ENCODE assay signal across 8 cellular contexts in the genomic region with DNA sequence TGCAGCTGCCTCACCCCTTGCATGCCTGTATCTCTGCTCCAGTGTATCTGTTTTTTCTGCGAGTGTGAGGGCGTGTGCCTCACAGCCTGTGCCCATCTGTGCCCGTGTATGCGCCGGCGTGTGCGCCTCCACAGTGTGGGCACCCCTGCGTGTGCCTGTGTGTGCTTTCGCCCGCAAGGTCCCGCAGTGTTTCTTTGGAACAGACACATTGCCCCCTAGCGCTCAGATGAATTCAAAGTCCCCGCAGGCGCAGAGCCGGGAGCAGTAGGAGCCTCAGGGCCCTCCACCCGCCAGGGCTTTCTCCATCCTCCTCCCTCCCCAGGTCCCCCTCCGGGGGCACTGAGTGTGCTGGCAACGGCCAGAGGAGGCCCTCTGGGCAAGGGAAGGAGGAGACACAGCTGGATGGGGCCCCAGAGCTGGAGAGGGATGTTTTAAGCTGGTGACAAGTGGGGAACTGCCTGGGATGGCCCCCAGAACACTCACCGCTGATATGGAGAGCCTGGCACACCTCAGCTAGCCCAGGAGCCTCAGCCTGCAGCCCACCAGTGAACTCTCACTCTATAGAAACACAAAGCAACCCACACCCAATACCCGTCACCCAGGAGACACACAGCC. TPM values are rescaled to one million over a fixed set of nuclear protein-coding genes. Genes with fewer than 3 reads are reported as not detected.
A peak's percentile ranks its signal among the peaks of the same experiment; 100 is the strongest.
DNase-seq lines count a peak whose midpoint lies in the region; ATAC-seq and TF ChIP-seq lines count a peak whose summit lies in the region.

No MANE protein-coding gene starts in this region.

- H3K9me3 ChIP-seq in HCT116 (ENCODE audit: control insufficient read depth in 1 of 2, insufficient read depth in 1 of 2, low read depth in 1 of 2, low read length in 2 of 2) (no peaks in the 10 kb centered on the region), OCI-LY1 (ENCODE audit: low read length) (no peaks in the 10 kb centered on the region), gastroesophageal sphincter (no peaks in the 10 kb centered on the region), ovary (no peaks in the 10 kb centered on the region)

- H3K27ac Mint-ChIP-seq in CD14-positive monocyte = peak overlapping the region in 1 of 7 donors; percentile 2

- peak; percentile 43 for TF ChIP-seq CTCF in CD14-positive monocyte (IDR thresholded peaks at IDR 0.05)
- peak; percentile 50 to 80 (median 76); a peak in 5 of 6 replicates for TF ChIP-seq CTCF in HCT116 (IDR thresholded peaks at IDR 0.05 in 2 of 3, conservative IDR thresholded peaks at IDR 0.05 in 1 of 3; ENCODE audit: borderline replicate concordance in 1 of 3, insufficient read depth in 1 of 3, low read depth in 2 of 3, low read length in 2 of 3)
- peak; percentile 67 for TF ChIP-seq CTCF in OCI-LY1 (IDR thresholded peaks at IDR 0.05; ENCODE audit: low read length)
- peak in 3 of 4 experiments; percentile 82 to 88 (median 87) for TF ChIP-seq CTCF in gastroesophageal sphincter (IDR thresholded peaks at IDR 0.05)
- TF ChIP-seq CTCF in ovary (IDR thresholded peaks at IDR 0.05) = peak; percentile 62 to 82 (median 76)

- H3K27me3 ChIP-seq in HCT116 (ENCODE audit: insufficient read depth, low read length) (no peaks in the 10 kb centered on the region), OCI-LY1 (ENCODE audit: insufficient read depth, low read length) (no peaks in the 10 kb centered on the region), gastroesophageal sphincter (peaks cover 5% of the 10 kb centered on the region), ovary (no peaks in the 10 kb centered on the region)

- intact Hi-C loops in CD14-positive monocyte (cut with micrococcal nuclease) (loop anchor here (5.0 to 10.0 kb wide), 5 partner anchors 77 to 400 kb away; no protein-coding TSS in a partner anchor), HCT116 (cut with micrococcal nuclease) (loop anchor here (2.0 to 5.0 kb wide), 2 partner anchors 398 to 1047 kb away; no protein-coding TSS in a partner anchor), ovary (cut with DNase I) (loop anchor here (2.0 to 10.0 kb wide), 5 partner anchors 130 to 1048 kb away; no protein-coding TSS in a partner anchor)

- DNase-seq in CD14-positive monocyte (ENCODE audit: low spot score) = no peak
- DNase-seq in HCT116 (ENCODE audit: low read depth, low spot score) = no peak
- DNase-seq in activated T-helper 9 cell treated with anti-CD3 and anti-CD28 coated beads, Interleukin-2, amount 50 U/mL, for 16 hours (ENCODE audit: low read depth) = peak; percentile 6
- DNase-seq in ovary = peak; percentile 67 to 82 (median 79)

- BruUV-seq in HCT116 (replicated peaks; lab: Mats Ljungman, UMichigan) = no TSS peak

- POLR2A ChIA-PET in HCT116 (lab: Charles Lee) = no interaction called here

- H3K79me2 ChIP-seq in HCT116 (ENCODE audit: insufficient read depth, low read length) (no peaks in the 10 kb centered on the region), OCI-LY1 (ENCODE audit: insufficient read depth, low read length) (no peaks in the 10 kb centered on the region)

- H3K36me3 Mint-ChIP-seq in CD14-positive monocyte = no peaks in the 10 kb centered on the region

- H3K36me3 ChIP-seq in HCT116 (ENCODE audit: control insufficient read depth in 1 of 2, insufficient read depth in 2 of 2, low read length in 2 of 2) (no peaks in the 10 kb centered on the region), OCI-LY1 (ENCODE audit: insufficient read depth, low read length) (no peaks in the 10 kb centered on the region), gastroesophageal sphincter (no peaks in the 10 kb centered on the region), ovary (no peaks in the 10 kb centered on the region)

- peak; percentile 84 for TF ChIP-seq RAD21 in HCT116 (IDR thresholded peaks at IDR 0.05; ENCODE audit: low read depth)

- no peaks in the 10 kb centered on the region for H3K9me2 ChIP-seq in HCT116 (ENCODE audit: insufficient read depth)
- H3K9me2 ChIP-seq in OCI-LY1 (ENCODE audit: low read depth, low read length) = no peaks in the 10 kb centered on the region

- TF ChIP-seq EP300 in gastroesophageal sphincter (IDR thresholded peaks at IDR 0.05) (no peak), ovary (IDR thresholded peaks at IDR 0.05) (no peak)

- CTCF ChIA-PET in HCT116 (lab: Charles Lee) = no interaction called here

- H3K4me3 Mint-ChIP-seq in CD14-positive monocyte = peak overlapping the region in 1 of 2 donors; percentile 78

- peaks cover 42 to 53% (median 46%) of the 10 kb centered on the region in 3 donors for H3K27me3 Mint-ChIP-seq in CD14-positive monocyte (ENCODE audit: low read depth in 3 of 3)

- H3K4me2 ChIP-seq in HCT116 (ENCODE audit: low read length) (peak overlapping the region; percentile 54), OCI-LY1 (ENCODE audit: low read length) (no peak overlapping the region)

- H3K27ac ChIP-seq in HCT116 (ENCODE audit: low read depth, low read length) (no peak overlapping the region), OCI-LY1 (ENCODE audit: low read depth, low read length, poor library complexity, severe bottlenecking) (no peak overlapping the region), gastroesophageal sphincter (peak overlapping the region in 1 of 4 donors; percentile 97), ovary (peak overlapping the region in 1 of 2 donors; percentile 4)

- H3K4me3 ChIP-seq in HCT116 (replicated peaks in 1 of 2; ENCODE audit: low read depth in 1 of 2, low read length in 2 of 2) = no peak overlapping the region
- H3K4me3 ChIP-seq in OCI-LY1 (ENCODE audit: low read depth, low read length, poor library complexity, severe bottlenecking) = no peak overlapping the region
- no peak overlapping the region for H3K4me3 ChIP-seq in gastroesophageal sphincter
- H3K4me3 ChIP-seq in ovary = no peak overlapping the region

- WGBS in gastroesophageal sphincter (ENCODE audit: low coverage in 1 of 2), 2 donors = 7 to 29% methylated on average over 7 to 10 of the region's 20 CpGs
- 21 to 25% (median 22%) methylated on average over 20 of the region's 20 CpGs for WGBS in ovary, 3 donors

- no peaks in the 10 kb centered on the region for H3F3A ChIP-seq in OCI-LY1 (ENCODE audit: insufficient read depth, low read length)

- H3K9me3 Mint-ChIP-seq in CD14-positive monocyte = peaks cover 0 to 4% (median 0%) of the 10 kb centered on the region in 7 donors

- H3K4me1 ChIP-seq in HCT116 (ENCODE audit: control insufficient read depth in 1 of 2, insufficient read depth in 2 of 2, low read length in 2 of 2) (peaks cover 6 to 19% of the 10 kb centered on the region in 2 experiments; a peak in 2 of 4 replicates), OCI-LY1 (ENCODE audit: insufficient read depth, low read length, severe bottlenecking) (no peaks in the 10 kb centered on the region), gastroesophageal sphincter (peaks cover 0 to 51% (median 10%) of the 10 kb centered on the region in 3 donors), ovary (ENCODE audit: insufficient read depth) (peaks cover 8% of the 10 kb centered on the region)

- peak; percentile 78 for ATAC-seq in HCT116
- peak; percentile 55 for ATAC-seq in gastroesophageal sphincter
- no peak for ATAC-seq in HG02763 (IDR thresholded peaks at IDR 0.05; ENCODE audit: unreplicated experiment)
- no peak for ATAC-seq in GM18907 (IDR thresholded peaks at IDR 0.05; ENCODE audit: unreplicated experiment)

- TF ChIP-seq POLR2A in HCT116 (IDR thresholded peaks at IDR 0.05; ENCODE audit: borderline replicate concordance, extremely low read depth, insufficient read depth, insufficient read length) = no peak
- no peak for TF ChIP-seq POLR2A in gastroesophageal sphincter (IDR thresholded peaks at IDR 0.05)
- no peak for TF ChIP-seq POLR2A in ovary (IDR thresholded peaks at IDR 0.05)

- no peaks in the 10 kb centered on the region for H4K20me1 ChIP-seq in HCT116 (ENCODE audit: insufficient read depth)
- no peaks in the 10 kb centered on the region for H4K20me1 ChIP-seq in OCI-LY1 (ENCODE audit: insufficient read depth, low read length)

- peak overlapping the region; percentile 31 for H2AFZ ChIP-seq in HCT116 (ENCODE audit: low read depth, low read length, poor library complexity, severe bottlenecking)
- no peak overlapping the region for H2AFZ ChIP-seq in OCI-LY1 (ENCODE audit: low read length)

- peaks cover 8% of the 10 kb centered on the region for H3K4me1 Mint-ChIP-seq in CD14-positive monocyte

- RAD21 ChIA-PET in HCT116 (lab: Charles Lee; ENCODE audit: low non-redundant PET in 1 of 2, low total read pairs in 2 of 2, uncharacterized antibody in 2 of 2, unreplicated experiment in 2 of 2) = interaction anchor here in 1 of 2 experiments (0.6 kb wide), 1 partner anchor 258 kb away, joined by 3 read pairs; no protein-coding TSS in a partner anchor

- H3K9ac ChIP-seq in HCT116 (ENCODE audit: low read length) (no peak overlapping the region), OCI-LY1 (ENCODE audit: low read length) (no peak overlapping the region)

TF ChIP-seq in HCT116, 20 proteins besides CTCF, POLR2A, EP300 and RAD21 (continues in another document):
- TF ChIP-seq SIN3A (IDR thresholded peaks at IDR 0.05; ENCODE audit: low read depth) (no peak), TCF7L2 (IDR thresholded peaks at IDR 0.05; ENCODE audit: borderline replicate concordance, extremely low read depth, insufficient read depth, insufficient read length) (peak; percentile 36)
- TF ChIP-seq, protein P1, sequence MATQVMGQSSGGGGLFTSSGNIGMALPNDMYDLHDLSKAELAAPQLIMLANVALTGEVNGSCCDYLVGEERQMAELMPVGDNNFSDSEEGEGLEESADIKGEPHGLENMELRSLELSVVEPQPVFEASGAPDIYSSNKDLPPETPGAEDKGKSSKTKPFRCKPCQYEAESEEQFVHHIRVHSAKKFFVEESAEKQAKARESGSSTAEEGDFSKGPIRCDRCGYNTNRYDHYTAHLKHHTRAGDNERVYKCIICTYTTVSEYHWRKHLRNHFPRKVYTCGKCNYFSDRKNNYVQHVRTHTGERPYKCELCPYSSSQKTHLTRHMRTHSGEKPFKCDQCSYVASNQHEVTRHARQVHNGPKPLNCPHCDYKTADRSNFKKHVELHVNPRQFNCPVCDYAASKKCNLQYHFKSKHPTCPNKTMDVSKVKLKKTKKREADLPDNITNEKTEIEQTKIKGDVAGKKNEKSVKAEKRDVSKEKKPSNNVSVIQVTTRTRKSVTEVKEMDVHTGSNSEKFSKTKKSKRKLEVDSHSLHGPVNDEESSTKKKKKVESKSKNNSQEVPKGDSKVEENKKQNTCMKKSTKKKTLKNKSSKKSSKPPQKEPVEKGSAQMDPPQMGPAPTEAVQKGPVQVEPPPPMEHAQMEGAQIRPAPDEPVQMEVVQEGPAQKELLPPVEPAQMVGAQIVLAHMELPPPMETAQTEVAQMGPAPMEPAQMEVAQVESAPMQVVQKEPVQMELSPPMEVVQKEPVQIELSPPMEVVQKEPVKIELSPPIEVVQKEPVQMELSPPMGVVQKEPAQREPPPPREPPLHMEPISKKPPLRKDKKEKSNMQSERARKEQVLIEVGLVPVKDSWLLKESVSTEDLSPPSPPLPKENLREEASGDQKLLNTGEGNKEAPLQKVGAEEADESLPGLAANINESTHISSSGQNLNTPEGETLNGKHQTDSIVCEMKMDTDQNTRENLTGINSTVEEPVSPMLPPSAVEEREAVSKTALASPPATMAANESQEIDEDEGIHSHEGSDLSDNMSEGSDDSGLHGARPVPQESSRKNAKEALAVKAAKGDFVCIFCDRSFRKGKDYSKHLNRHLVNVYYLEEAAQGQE (IDR thresholded peaks at IDR 0.05; ENCODE audit: low read depth) = no peak

RNA-seq across cellular contexts. Expression of a gene that starts 3.2 kb away (rescaled TPM):
- polyA plus RNA-seq in CD14-positive monocyte (under 1 TPM; 0.06 to 0.38 TPM), ovary (1 to 10 TPM; 6.7 to 7.7 TPM)
- total RNA-seq in HCT116 (2021; ENCODE audit: unreplicated experiment) (2.9 TPM), gastroesophageal sphincter (10 to 100 TPM; 13.4 to 52.8 (median 28.5) TPM), ovary (10 to 100 TPM; 10.6 to 33.5 (median 13.9) TPM)
- 1.8 and 2.6 TPM in 2 replicates for polyA plus RNA-seq in HCT116 (2012)

Comparison
In these comparisons a context has a peak if more than half of its experiments do, and no peak if none do; other contexts are left out.
1. DNase-seq: peak in activated T-helper 9 cell treated with anti-CD3 and anti-CD28 coated beads, Interleukin-2, amount 50 U/mL, for 16 hours (single experiment) and ovary (5 of 5); none in CD14-positive monocyte (single experiment) and HCT116 (single experiment).
2. ATAC-seq: peak in HCT116 (single experiment) and gastroesophageal sphincter (single experiment); none in HG02763 (single experiment) and GM18907 (single experiment).
3. Peak in every context shown above with its lines, with median percentiles within 50 percentile points of each other: CTCF ChIP-seq.